In the genomic region with DNA sequence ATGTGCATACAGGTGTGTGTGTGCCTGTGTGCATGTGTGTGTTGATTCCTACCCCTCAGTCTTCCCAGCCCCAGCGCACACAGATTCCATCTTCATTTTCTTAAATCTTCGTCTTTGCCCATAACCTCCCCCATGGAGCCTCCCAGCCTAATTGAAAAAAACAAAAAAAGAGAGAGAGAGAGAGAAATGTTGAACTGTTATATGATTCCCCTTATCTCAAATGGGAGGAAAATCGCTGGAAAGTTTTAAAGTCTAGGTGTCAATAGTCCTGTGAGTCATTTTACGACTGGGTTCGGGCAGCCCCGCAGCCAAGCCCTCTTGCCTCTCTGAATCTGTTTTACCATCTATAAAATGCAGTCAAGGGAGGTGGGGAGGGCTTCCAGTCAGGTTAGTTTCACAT, we compare ENCODE assay signal across 1 cellular context.
A peak's percentile ranks its signal among the peaks of the same experiment; 100 is the strongest.
TF ChIP-seq lines count a peak whose summit lies in the region.

No MANE protein-coding gene starts in this region.

TF ChIP-seq in GM12878, 131 proteins besides CTCF, POLR2A, EP300 and RAD21:
- TF ChIP-seq, protein P1, sequence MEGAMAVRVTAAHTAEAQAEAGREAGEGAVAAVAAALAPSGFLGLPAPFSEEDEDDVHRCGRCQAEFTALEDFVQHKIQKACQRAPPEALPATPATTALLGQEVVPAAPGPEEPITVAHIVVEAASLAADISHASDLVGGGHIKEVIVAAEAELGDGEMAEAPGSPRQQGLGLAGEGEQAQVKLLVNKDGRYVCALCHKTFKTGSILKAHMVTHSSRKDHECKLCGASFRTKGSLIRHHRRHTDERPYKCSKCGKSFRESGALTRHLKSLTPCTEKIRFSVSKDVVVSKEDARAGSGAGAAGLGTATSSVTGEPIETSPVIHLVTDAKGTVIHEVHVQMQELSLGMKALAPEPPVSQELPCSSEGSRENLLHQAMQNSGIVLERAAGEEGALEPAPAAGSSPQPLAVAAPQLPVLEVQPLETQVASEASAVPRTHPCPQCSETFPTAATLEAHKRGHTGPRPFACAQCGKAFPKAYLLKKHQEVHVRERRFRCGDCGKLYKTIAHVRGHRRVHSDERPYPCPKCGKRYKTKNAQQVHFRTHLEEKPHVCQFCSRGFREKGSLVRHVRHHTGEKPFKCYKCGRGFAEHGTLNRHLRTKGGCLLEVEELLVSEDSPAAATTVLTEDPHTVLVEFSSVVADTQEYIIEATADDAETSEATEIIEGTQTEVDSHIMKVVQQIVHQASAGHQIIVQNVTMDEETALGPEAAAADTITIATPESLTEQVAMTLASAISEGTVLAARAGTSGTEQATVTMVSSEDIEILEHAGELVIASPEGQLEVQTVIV (IDR thresholded peaks at IDR 0.05; ENCODE audit: borderline replicate concordance, partially characterized antibody): no peak
- TF ChIP-seq JUNB (IDR thresholded peaks at IDR 0.05): 0 out of 2 replicates have a peak, but pooled peaks have one; percentile 13
